Comparison of ENCODE assay signal across 20 cellular contexts in the genomic region with DNA sequence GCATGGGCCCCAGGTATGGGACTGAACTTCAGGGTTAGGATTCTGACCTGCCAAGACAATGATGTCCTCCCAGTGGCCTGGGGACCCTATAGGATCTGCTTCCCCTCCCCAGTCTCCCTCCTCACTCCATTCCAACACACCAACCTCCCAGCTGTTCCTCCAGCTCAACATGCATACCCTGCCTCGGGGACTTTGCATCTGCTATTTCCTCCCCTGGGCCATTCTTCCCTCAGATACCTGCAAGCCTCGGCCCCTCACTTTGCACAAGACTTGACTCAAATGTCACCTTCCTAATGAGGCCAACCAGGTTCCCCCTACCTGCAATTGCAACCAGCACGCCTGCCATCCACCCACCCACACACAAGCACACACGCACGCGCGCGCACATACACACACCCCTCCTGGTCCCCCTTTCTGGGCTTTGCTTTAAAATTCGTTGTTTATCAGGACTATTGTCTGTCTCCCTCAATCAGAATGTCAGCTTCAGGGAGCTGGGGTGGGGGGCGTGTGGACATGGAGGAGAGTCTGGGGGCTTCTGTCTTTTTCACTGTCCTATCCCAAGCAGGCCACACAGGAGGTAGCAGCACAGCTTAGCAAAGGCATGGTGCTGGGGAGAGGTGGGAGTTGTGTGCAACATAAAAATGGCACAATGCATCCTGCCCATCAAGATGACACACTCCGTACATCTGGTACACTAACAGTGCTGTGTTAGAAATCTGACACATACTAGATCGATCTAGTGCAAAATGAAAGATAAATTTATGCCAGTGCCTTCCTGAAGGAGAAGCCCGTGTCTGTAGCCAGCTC. TPM values are rescaled to one million over a fixed set of nuclear protein-coding genes. Genes with fewer than 3 reads are reported as not detected.
DNase-seq lines count a peak whose midpoint lies in the region; ATAC-seq, FAIRE-seq and TF ChIP-seq lines count a peak whose summit lies in the region.
"Had no signal": no experiment of that assay in that cellular context is flagged by ENCODE, and none has a peak within 500 bp of the region (broad histone marks: within the 10 kb centered on the region; RNA-seq: fewer than 3 reads in every experiment).

No MANE protein-coding gene starts in this region.

- H3K23ac ChIP-seq in H1 (ENCODE audit: insufficient read length) = no peak overlapping the region

- H3K36me3 ChIP-seq in left ventricle myocardium inferior = no peaks in the 10 kb centered on the region
- no peaks in the 10 kb centered on the region for H3K36me3 ChIP-seq in H1 (ENCODE audit: control insufficient read depth in 2 of 4, insufficient read depth in 4 of 4, low read length in 3 of 4)
- no peaks in the 10 kb centered on the region for H3K36me3 ChIP-seq in HAP-1 (replicated peaks)
- H3K36me3 ChIP-seq: gastroesophageal sphincter, stomach had no signal

- TF ChIP-seq RAD21 in H1 (IDR thresholded peaks at IDR 0.05 in 1 of 2, conservative IDR thresholded peaks at IDR 0.05 in 1 of 2; ENCODE audit: low read depth in 2 of 2, low read length in 2 of 2) = no peak

- no peak overlapping the region for H3K14ac ChIP-seq in H1 (ENCODE audit: insufficient read length)

- no peaks in the 10 kb centered on the region for H3K36me3 Mint-ChIP-seq in nephron (ENCODE audit: low read depth)

- no peak overlapping the region for H3K18ac ChIP-seq in H1 (ENCODE audit: extremely low read depth, low read length)

- FAIRE-seq in H1 (lab: Jason Lieb, UNC) = no peak
- FAIRE-seq: D721Med had no signal

- WGBS in right cardiac atrium = 63% methylated on average over 13 of the region's 13 CpGs
- WGBS in H1 (ENCODE audit: extremely low coverage in 1 of 2, insufficient coverage in 1 of 2, insufficient read length in 1 of 2, insufficient replicate concordance in 2 of 2, low coverage in 1 of 2, low lambda C conversion rate in 2 of 2, missing lambda C conversion rate in 1 of 2), 2 experiments = 76% methylated on average over 13 of the region's 13 CpGs; no CpG with 5 or more reads in 1 of the 2 experiments

- H3K9ac ChIP-seq in H1 (replicated peaks in 1 of 4; ENCODE audit: extremely low read depth in 1 of 4, low read depth in 3 of 4, low read length in 3 of 4) = no peak overlapping the region

- no peak overlapping the region for H2AFZ ChIP-seq in H1 (ENCODE audit: low read length)

- no peak overlapping the region for H3K27ac Mint-ChIP-seq in nephron
- H3K27ac Mint-ChIP-seq: activated naive CD8-positive, alpha-beta T cell treated with anti-CD3 and anti-CD28 coated beads, Interleukin-2, amount 50 U/mL, for 24 hours had no signal

- H3K9me3 ChIP-seq in left ventricle myocardium inferior (replicated peaks) = peaks cover 10% of the 10 kb centered on the region
- H3K9me3 ChIP-seq in right cardiac atrium (ENCODE audit: control insufficient read depth, low read length) = no peaks in the 10 kb centered on the region
- H3K9me3 ChIP-seq in H1 (ENCODE audit: insufficient read depth in 2 of 2, low read depth in 1 of 2, low read length in 1 of 2) = no peaks in the 10 kb centered on the region
- H3K9me3 ChIP-seq in HAP-1 = no peaks in the 10 kb centered on the region
- H3K9me3 ChIP-seq: mucosa of descending colon had no signal

- in situ Hi-C loops in HAP-1 (cut with MboI; ENCODE audit: low sequenced_read_pairs) = no loop called here

- H3K4me2 ChIP-seq in H1 (ENCODE audit: insufficient read depth in 1 of 2, low read depth in 2 of 2, low read length in 2 of 2) = no peak overlapping the region; a peak in 1 of 4 replicates

- H4K5ac ChIP-seq in H1 (ENCODE audit: insufficient read length, low read depth, low read length) = no peak overlapping the region

- H2BK12ac ChIP-seq in H1 (ENCODE audit: low read depth, low read length) = peak overlapping the region; percentile 95

- H3K79me1 ChIP-seq in H1 (ENCODE audit: low read depth, low read length) = no peaks in the 10 kb centered on the region

- H3K27ac ChIP-seq in left ventricle myocardium inferior (replicated peaks) (no peak overlapping the region), right cardiac atrium (ENCODE audit: low read length) (no peak overlapping the region), H1 (ENCODE audit: low read depth, low read length) (no peak overlapping the region)
- H3K27ac ChIP-seq: gastroesophageal sphincter, stomach had no signal

- no peak for ATAC-seq in right cardiac atrium
- no peak for ATAC-seq in GM21526 (IDR thresholded peaks at IDR 0.05; ENCODE audit: low FRiP score, unreplicated experiment)
- ATAC-seq: activated CD4-positive, CD25-positive, alpha-beta regulatory T cell treated with anti-CD3 and anti-CD28 coated beads, Interleukin-2, amount 50 U/mL, for 24 hours; activated naive CD8-positive, alpha-beta T cell treated with anti-CD3 and anti-CD28 coated beads, Interleukin-2, amount 50 U/mL, for 24 hours; gastroesophageal sphincter had no signal

- TF ChIP-seq CTCF in left ventricle myocardium inferior (IDR thresholded peaks at IDR 0.05; ENCODE audit: borderline replicate concordance) (no peak), H1 (IDR thresholded peaks at IDR 0.05; ENCODE audit: control extremely low read depth in 1 of 3, insufficient read depth in 1 of 3, low read depth in 1 of 3, low read length in 3 of 3) (no peak), nephron (IDR thresholded peaks at IDR 0.05; ENCODE audit: unreplicated experiment in 3 of 3) (no peak)

- no peak overlapping the region for H3K56ac ChIP-seq in H1 (replicated peaks; ENCODE audit: insufficient read length, low read depth, low read length)

- POLR2A ChIA-PET in H1 (lab: Charles Lee; ENCODE audit: partially characterized antibody) = no interaction called here

- CTCF ChIA-PET in H1 (lab: Charles Lee; ENCODE audit: partially characterized antibody) = interaction anchor here (1.0 to 3.2 kb wide), 3 partner anchors 54 to 138 kb away, joined by 4 to 9 read pairs (median 4); no protein-coding TSS in a partner anchor

- no peak overlapping the region for H2BK20ac ChIP-seq in H1 (ENCODE audit: low read length)

- H2BK5ac ChIP-seq in H1 (ENCODE audit: low read depth, low read length) = no peak overlapping the region

- peaks cover 10% of the 10 kb centered on the region for H3K9me3 Mint-ChIP-seq in nephron

- no peak for TF ChIP-seq EP300 in H1 (IDR thresholded peaks at IDR 0.05; ENCODE audit: borderline replicate concordance in 1 of 2, low read depth in 2 of 2, low read length in 2 of 2)

- peak overlapping the region; percentile 27 to 55 (median 55) for H3K4me3 Mint-ChIP-seq in nephron
- H3K4me3 Mint-ChIP-seq: activated naive CD8-positive, alpha-beta T cell treated with anti-CD3 and anti-CD28 coated beads, Interleukin-2, amount 50 U/mL, for 24 hours had no signal

- H4K8ac ChIP-seq in H1 (ENCODE audit: extremely low read depth, insufficient read depth, low read length) = peak overlapping the region; percentile 72

- H4K91ac ChIP-seq in H1 (replicated peaks; ENCODE audit: insufficient read length, low read length) = no peak overlapping the region

- no peaks in the 10 kb centered on the region for H3K79me2 ChIP-seq in H1 (ENCODE audit: control insufficient read depth in 1 of 2, insufficient read depth in 2 of 2, low read length in 2 of 2)

- peaks cover 12% of the 10 kb centered on the region for H3K4me1 Mint-ChIP-seq in nephron
- H3K4me1 Mint-ChIP-seq: activated naive CD8-positive, alpha-beta T cell treated with anti-CD3 and anti-CD28 coated beads, Interleukin-2, amount 50 U/mL, for 24 hours had no signal

- H2BK120ac ChIP-seq in H1 (replicated peaks; ENCODE audit: low read depth, low read length) = no peak overlapping the region

- peak overlapping the region; percentile 34 for H3K4me3 ChIP-seq in left ventricle myocardium inferior
- H3K4me3 ChIP-seq in right cardiac atrium (ENCODE audit: low read length) = no peak overlapping the region
- H3K4me3 ChIP-seq in H1 (ENCODE audit: extremely low read depth in 1 of 4, insufficient read depth in 2 of 4, low read depth in 3 of 4, low read length in 4 of 4) = no peak overlapping the region
- H3K4me3 ChIP-seq in HAP-1 = no peak overlapping the region
- H3K4me3 ChIP-seq: mucosa of descending colon had no signal

- DNase-seq in left ventricle myocardium inferior = no peak
- no peak for DNase-seq in right cardiac atrium
- DNase-seq in H1 (ENCODE audit: low read depth in 1 of 2, low spot score in 2 of 2) = peak in 1 of 2 experiments; percentile 41
- DNase-seq in HAP-1 (ENCODE audit: low spot score in 2 of 2) = no peak
- DNase-seq in posterior cingulate gyrus = no peak
- DNase-seq in A172 (ENCODE audit: low spot score) = no peak
- DNase-seq: activated naive CD8-positive, alpha-beta T cell treated with anti-CD3 and anti-CD28 coated beads, Interleukin-2, amount 50 U/mL, for 24 hours; C1 segment of cervical spinal cord; EL; erythroblast; NCI-H2171; stomach had no signal

- H3K4ac ChIP-seq in H1 (replicated peaks; ENCODE audit: insufficient read length, low read depth, low read length) = no peak overlapping the region

- H2AK5ac ChIP-seq in H1 (ENCODE audit: low read depth, low read length) = no peak overlapping the region

- peaks cover 44% of the 10 kb centered on the region for H3K27me3 Mint-ChIP-seq in nephron (ENCODE audit: low read depth)

- TF ChIP-seq POLR2A in H1 (IDR thresholded peaks at IDR 0.05; ENCODE audit: control extremely low read depth in 1 of 2, low read depth in 2 of 2, low read length in 2 of 2) = no peak

- intact Hi-C loops in left ventricle myocardium inferior (cut with micrococcal nuclease) (no loop called here), right cardiac atrium (cut with DNase I) (no loop called here), posterior cingulate gyrus (cut with DNase I) (no loop called here)

- H3K27me3 ChIP-seq in left ventricle myocardium inferior (ENCODE audit: low read depth) (peaks cover 57% of the 10 kb centered on the region), right cardiac atrium (ENCODE audit: control insufficient read depth, insufficient read depth) (no peaks in the 10 kb centered on the region), H1 (replicated peaks in 1 of 4; ENCODE audit: control insufficient read depth in 3 of 4, extremely low read depth in 1 of 4, insufficient read depth in 3 of 4, low read length in 3 of 4) (no peaks in the 10 kb centered on the region; a peak in 2 of 7 replicates), HAP-1 (ENCODE audit: low read depth) (peaks cover 5% of the 10 kb centered on the region)

- no peak overlapping the region for H2BK15ac ChIP-seq in H1 (ENCODE audit: low read length)

- no peaks in the 10 kb centered on the region for H3K23me2 ChIP-seq in H1 (ENCODE audit: low read depth, low read length)

- H3K4me1 ChIP-seq in left ventricle myocardium inferior (peaks cover 6% of the 10 kb centered on the region), right cardiac atrium (ENCODE audit: control insufficient read depth, insufficient read depth, low read length) (no peaks in the 10 kb centered on the region), H1 (replicated peaks in 1 of 4; ENCODE audit: control insufficient read depth in 3 of 4, insufficient read depth in 4 of 4, low read length in 3 of 4) (peaks cover 0 to 4% (median 0%) of the 10 kb centered on the region in 4 experiments; a peak in 3 of 7 replicates), HAP-1 (peaks cover 3% of the 10 kb centered on the region; the same call in 1 of the 2 replicates)

- no peaks in the 10 kb centered on the region for H4K20me1 ChIP-seq in H1 (replicated peaks in 1 of 2; ENCODE audit: control insufficient read depth in 1 of 2, insufficient read depth in 2 of 2, low read length in 2 of 2)

RNA-seq across cellular contexts. Expression of a gene that starts 20.6 kb away (rescaled TPM):
- 9.7 TPM for total RNA-seq in left ventricle myocardium inferior
- total RNA-seq in right cardiac atrium = 1 to 10 TPM; 2.3 to 7.2 (median 4.7) TPM
- 2.8 TPM for polyA plus RNA-seq in right cardiac atrium
- total RNA-seq in H1 (2021; fragmentation: NEBNext Ultra II Directional; extraction: Animal tissue kit (Norgen Biotek cat#: 25700)) = 6.4 and 7.1 TPM in 2 replicates
- polyA plus RNA-seq in H1 (2011; rRNA removed) = 6.4 and 7.5 TPM in 2 replicates
- polyA plus RNA-seq in H1 (2011; cell fraction: cytosol; rRNA removed) = 7.7 TPM
- 8.8 TPM for polyA plus RNA-seq in H1 (2011; cell fraction: nucleus; rRNA removed)
- 4.9 to 7.3 TPM (median 5.8 TPM) in 4 replicates for polyA plus RNA-seq in H1 (2012, experiment 1 of 2)
- polyA plus RNA-seq in H1 (2012, experiment 2 of 2) = 2.3 TPM
- 6.6 TPM for polyA plus RNA-seq in H1 (2013, experiment 1 of 2)
- polyA plus RNA-seq in H1 (2013, experiment 2 of 2) = 6.4 TPM
- polyA minus RNA-seq in H1 (2011; rRNA and poly(A)+ RNA removed) = 14.1 and 14.6 TPM in 2 replicates
- 4.1 TPM for polyA minus RNA-seq in H1 (2011; cell fraction: cytosol; rRNA and poly(A)+ RNA removed)
- polyA minus RNA-seq in H1 (2011; cell fraction: nucleus; rRNA and poly(A)+ RNA removed) = 4.2 TPM
- 6.7 and 10.6 TPM in 2 replicates for total RNA-seq in A172 (2014; rRNA removed; shearing (Covaris generic))
- total RNA-seq: A673; activated CD8-positive, alpha-beta memory T cell treated with anti-CD3 and anti-CD28 coated beads for 36 hours had no signal
